ENCODE assay signal across 1 cellular context in the genomic region with DNA sequence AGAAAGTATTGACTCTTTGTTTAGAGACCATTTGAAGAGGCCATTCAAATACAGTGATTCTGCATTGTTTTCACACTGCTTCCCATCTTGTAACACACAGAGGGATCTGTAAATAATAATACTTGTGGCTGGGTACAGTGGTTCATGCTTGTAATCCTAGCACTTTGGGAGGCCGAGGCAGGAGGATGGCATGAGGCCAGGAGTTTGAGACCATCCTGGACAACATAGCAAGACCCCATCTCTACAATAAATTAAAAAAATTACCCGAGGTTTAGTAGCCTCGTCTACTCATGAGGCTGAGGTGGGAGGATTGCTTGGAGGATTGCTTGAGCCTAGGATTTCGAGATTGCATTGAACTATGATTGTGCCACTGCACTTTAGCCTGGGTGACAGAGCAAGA.
TF ChIP-seq lines count a peak whose summit lies in the region.

No MANE protein-coding gene starts in this region.

TF ChIP-seq in WTC11, 78 proteins besides CTCF, POLR2A, EP300 and RAD21 (continued from another document):
- no peak for TF ChIP-seq ZNF317 (CRISPR knock-in tag; IDR thresholded peaks at IDR 0.05; ENCODE audit: borderline replicate concordance, low read depth)
- TF ChIP-seq SOX15 (CRISPR knock-in tag; IDR thresholded peaks at IDR 0.05): no peak
- no peak for TF ChIP-seq ZNF423 (CRISPR knock-in tag; IDR thresholded peaks at IDR 0.05)
- TF ChIP-seq ZBTB21 (CRISPR knock-in tag; IDR thresholded peaks at IDR 0.05; ENCODE audit: borderline replicate concordance): no peak
